ENCODE assay signal across 17 cellular contexts in the genomic region with DNA sequence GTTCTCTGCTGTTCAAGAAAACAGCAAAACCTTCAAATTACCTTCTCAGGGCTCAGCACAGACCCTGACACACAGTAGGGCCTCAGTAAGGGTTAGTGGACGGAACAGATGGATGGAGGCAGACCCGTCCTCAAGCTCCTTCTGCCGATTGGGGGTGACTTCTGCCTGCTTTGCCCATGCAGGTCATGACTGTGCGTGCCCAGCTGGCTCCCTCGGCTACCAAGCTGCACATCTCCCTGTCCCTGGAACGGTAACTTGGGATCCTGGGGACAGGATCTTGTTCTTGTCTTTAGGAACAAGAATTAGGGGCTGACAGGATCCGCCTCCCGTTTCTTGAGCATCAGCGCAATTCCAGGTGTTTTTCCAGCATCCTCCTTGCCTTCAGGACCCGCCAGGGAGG. TPM values are rescaled to one million over a fixed set of nuclear protein-coding genes. Genes with fewer than 3 reads are reported as not detected.
A peak's percentile ranks its signal among the peaks of the same experiment; 100 is the strongest.
DNase-seq lines count a peak whose midpoint lies in the region; ATAC-seq and TF ChIP-seq lines count a peak whose summit lies in the region.
"Had no signal": no experiment of that assay in that cellular context is flagged by ENCODE, and none has a peak within 500 bp of the region (broad histone marks: within the 10 kb centered on the region; RNA-seq: fewer than 3 reads in every experiment).

No MANE protein-coding gene starts in this region.

- no peak for ATAC-seq in T-helper 17 cell

- POLR2A ChIA-PET in CD8-positive, alpha-beta memory T cell (lab: Charles Lee), result no interaction called here

- no peak overlapping the region for H3K27ac ChIP-seq in spleen
- H3K27ac ChIP-seq in esophagus squamous epithelium, result no peak overlapping the region
- no peak overlapping the region for H3K27ac ChIP-seq in CD8-positive, alpha-beta memory T cell (ENCODE audit: low read depth, low read length)
- no peak overlapping the region for H3K27ac ChIP-seq in dorsolateral prefrontal cortex

- intact Hi-C loops in spleen (cut with DNase I; ENCODE audit: low total_unique reads) (no loop called here), esophagus squamous epithelium (cut with DNase I) (no loop called here), dorsolateral prefrontal cortex (cut with DNase I) (loop anchor here in 1 of 2 donors (10.0 kb wide), 1 partner anchor 265 kb away; no protein-coding TSS in a partner anchor)

- no peaks in the 10 kb centered on the region for H3K27me3 Mint-ChIP-seq in T-helper 17 cell
- H3K27me3 Mint-ChIP-seq in neural crest cell (ENCODE audit: low read depth), result no peaks in the 10 kb centered on the region
- H3K27me3 Mint-ChIP-seq in CD8-positive, alpha-beta memory T cell, result peaks cover 0 to 4% of the 10 kb centered on the region in 2 donors
- H3K27me3 Mint-ChIP-seq: CD4-positive, alpha-beta memory T cell had no signal

- H3K27ac Mint-ChIP-seq in T-helper 17 cell (peak overlapping the region; percentile 11), neural crest cell (ENCODE audit: unreplicated experiment) (peak overlapping the region; percentile 5)
- H3K27ac Mint-ChIP-seq in CD8-positive, alpha-beta memory T cell, result peak overlapping the region in 1 of 8 donors; percentile 33

- no peak overlapping the region for H3K4me3 Mint-ChIP-seq in T-helper 17 cell
- H3K4me3 Mint-ChIP-seq in neural crest cell, result no peak overlapping the region
- no peak overlapping the region for H3K4me3 Mint-ChIP-seq in CD8-positive, alpha-beta memory T cell
- H3K4me3 Mint-ChIP-seq: CD4-positive, alpha-beta memory T cell had no signal

- TF ChIP-seq POLR2A in spleen (IDR thresholded peaks at IDR 0.05) (no peak), esophagus squamous epithelium (IDR thresholded peaks at IDR 0.05) (no peak)

- H3K9me3 ChIP-seq in T-helper 17 cell (ENCODE audit: control insufficient read depth, low read length, poor library complexity, severe bottlenecking), result no peaks in the 10 kb centered on the region
- no peaks in the 10 kb centered on the region for H3K9me3 ChIP-seq in spleen
- H3K9me3 ChIP-seq in esophagus squamous epithelium, result no peaks in the 10 kb centered on the region
- no peaks in the 10 kb centered on the region for H3K9me3 ChIP-seq in CD8-positive, alpha-beta memory T cell (ENCODE audit: low read length)
- H3K9me3 ChIP-seq: Caco-2 had no signal

- TF ChIP-seq CTCF in neural crest cell (conservative IDR thresholded peaks at IDR 0.05), result no peak
- TF ChIP-seq CTCF in spleen (IDR thresholded peaks at IDR 0.05 in 8 of 11, conservative IDR thresholded peaks at IDR 0.05 in 3 of 11), result no peak
- TF ChIP-seq CTCF in esophagus squamous epithelium (IDR thresholded peaks at IDR 0.05), result no peak
- TF ChIP-seq CTCF in dorsolateral prefrontal cortex (IDR thresholded peaks at IDR 0.05 in 54 of 56, conservative IDR thresholded peaks at IDR 0.05 in 2 of 56; ENCODE audit: low read depth in 1 of 56, partially characterized antibody in 56 of 56), result no peak

- H3K27me3 ChIP-seq in spleen (replicated peaks in 1 of 7), result no peaks in the 10 kb centered on the region
- H3K27me3 ChIP-seq in esophagus squamous epithelium, result peaks cover 0 to 39% (median 0%) of the 10 kb centered on the region in 4 donors
- H3K27me3 ChIP-seq in CD8-positive, alpha-beta memory T cell (ENCODE audit: insufficient read depth, low read length, poor library complexity, severe bottlenecking), result no peaks in the 10 kb centered on the region
- H3K27me3 ChIP-seq in dorsolateral prefrontal cortex, result no peaks in the 10 kb centered on the region

- H3K36me3 ChIP-seq in spleen, result no peaks in the 10 kb centered on the region
- H3K36me3 ChIP-seq in esophagus squamous epithelium, result no peaks in the 10 kb centered on the region
- no peaks in the 10 kb centered on the region for H3K36me3 ChIP-seq in CD8-positive, alpha-beta memory T cell (ENCODE audit: insufficient read depth, low read length)

- H3K4me1 ChIP-seq in spleen, result no peaks in the 10 kb centered on the region
- no peaks in the 10 kb centered on the region for H3K4me1 ChIP-seq in esophagus squamous epithelium
- H3K4me1 ChIP-seq in CD8-positive, alpha-beta memory T cell (ENCODE audit: insufficient read depth, low read length), result no peaks in the 10 kb centered on the region
- H3K4me1 ChIP-seq: Caco-2 had no signal

- peaks cover 14% of the 10 kb centered on the region for H3K4me1 Mint-ChIP-seq in T-helper 17 cell
- H3K4me1 Mint-ChIP-seq in neural crest cell, result peaks cover 5% of the 10 kb centered on the region
- H3K4me1 Mint-ChIP-seq in CD8-positive, alpha-beta memory T cell, result peaks cover 0 to 12% (median 3%) of the 10 kb centered on the region in 3 donors

- DNase-seq in T-helper 17 cell (no peak), neural crest cell (ENCODE audit: low read depth, low spot score) (no peak), spleen (peak; percentile 43), esophagus squamous epithelium (lab: John Stamatoyannopoulos, UW) (no peak), dorsolateral prefrontal cortex (no peak)
- no peak for DNase-seq in CD8-positive, alpha-beta memory T cell
- DNase-seq: C1 segment of cervical spinal cord; Caco-2; CD4-positive, alpha-beta memory T cell; DMS153; DND-41; GOT3; H7; HCEC 1CT had no signal

- WGBS in spleen, 5 donors, result 80 to 95% (median 89%) methylated on average over 10 of the region's 10 CpGs
- WGBS in esophagus squamous epithelium, 2 donors, result 82 to 90% methylated on average over 7 of the region's 10 CpGs

- H3K9me3 Mint-ChIP-seq in neural crest cell, result no peaks in the 10 kb centered on the region
- no peaks in the 10 kb centered on the region for H3K9me3 Mint-ChIP-seq in CD8-positive, alpha-beta memory T cell
- H3K9me3 Mint-ChIP-seq: CD4-positive, alpha-beta memory T cell had no signal

- CTCF ChIA-PET in CD8-positive, alpha-beta memory T cell (lab: Charles Lee), result interaction anchor here (0.6 kb wide), 1 partner anchor 19 kb away, joined by 3 read pairs; no protein-coding TSS in a partner anchor

- no peak overlapping the region for H3K4me3 ChIP-seq in spleen
- H3K4me3 ChIP-seq in esophagus squamous epithelium, result no peak overlapping the region
- H3K4me3 ChIP-seq in CD8-positive, alpha-beta memory T cell (ENCODE audit: low read length), result no peak overlapping the region
- no peak overlapping the region for H3K4me3 ChIP-seq in dorsolateral prefrontal cortex

- H3K36me3 Mint-ChIP-seq in T-helper 17 cell (ENCODE audit: low read depth) (peaks cover 1% of the 10 kb centered on the region), neural crest cell (ENCODE audit: low read depth) (no peaks in the 10 kb centered on the region)
- H3K36me3 Mint-ChIP-seq in CD8-positive, alpha-beta memory T cell, result no peaks in the 10 kb centered on the region
- H3K36me3 Mint-ChIP-seq: CD4-positive, alpha-beta memory T cell had no signal

RNA-seq across cellular contexts. Expression of a gene that starts 9.7 kb away (rescaled TPM):
- not detected for total RNA-seq in T-helper 17 cell
- not detected in 2 replicates for total RNA-seq in neural crest cell
- not detected for total RNA-seq in spleen
- not detected for polyA plus RNA-seq in spleen
- not detected for total RNA-seq in esophagus squamous epithelium
- not detected for total RNA-seq in CD8-positive, alpha-beta memory T cell
- polyA plus RNA-seq in CD8-positive, alpha-beta memory T cell, result not detected
- 1 to 10 TPM in 1 of 120 experiments, under 1 TPM in 1, not detected in 118; 0.30 to 1.1 TPM for total RNA-seq in dorsolateral prefrontal cortex
- total RNA-seq: A172; A673; Caco-2; CD4-positive, alpha-beta memory T cell; H7 had no signal
- polyA plus RNA-seq: BJ; CD4-positive, alpha-beta memory T cell had no signal

RNA-seq across cellular contexts. Expression of a gene that starts 16.0 kb away (rescaled TPM):
- total RNA-seq in T-helper 17 cell (not detected), neural crest cell (not detected in 2 replicates), spleen (not detected), esophagus squamous epithelium (not detected), dorsolateral prefrontal cortex (not detected)
- polyA plus RNA-seq in spleen, result not detected
- not detected for total RNA-seq in CD8-positive, alpha-beta memory T cell
- polyA plus RNA-seq in CD8-positive, alpha-beta memory T cell, result not detected
- total RNA-seq: A172; A673; Caco-2; CD4-positive, alpha-beta memory T cell; H7 had no signal
- polyA plus RNA-seq: BJ; CD4-positive, alpha-beta memory T cell had no signal

RNA-seq across cellular contexts. Expression of a gene that starts 38.3 kb away (rescaled TPM):
- total RNA-seq in T-helper 17 cell, result not detected
- not detected in 2 replicates for total RNA-seq in neural crest cell
- not detected for total RNA-seq in spleen
- polyA plus RNA-seq in spleen, result not detected
- not detected for total RNA-seq in esophagus squamous epithelium
- not detected for total RNA-seq in CD8-positive, alpha-beta memory T cell
- polyA plus RNA-seq in CD8-positive, alpha-beta memory T cell, result not detected
- not detected for total RNA-seq in dorsolateral prefrontal cortex
- total RNA-seq: A172; A673; Caco-2; CD4-positive, alpha-beta memory T cell; H7 had no signal
- polyA plus RNA-seq: BJ; CD4-positive, alpha-beta memory T cell had no signal
